20 cellular contexts compared by ENCODE assay signal in the genomic region with DNA sequence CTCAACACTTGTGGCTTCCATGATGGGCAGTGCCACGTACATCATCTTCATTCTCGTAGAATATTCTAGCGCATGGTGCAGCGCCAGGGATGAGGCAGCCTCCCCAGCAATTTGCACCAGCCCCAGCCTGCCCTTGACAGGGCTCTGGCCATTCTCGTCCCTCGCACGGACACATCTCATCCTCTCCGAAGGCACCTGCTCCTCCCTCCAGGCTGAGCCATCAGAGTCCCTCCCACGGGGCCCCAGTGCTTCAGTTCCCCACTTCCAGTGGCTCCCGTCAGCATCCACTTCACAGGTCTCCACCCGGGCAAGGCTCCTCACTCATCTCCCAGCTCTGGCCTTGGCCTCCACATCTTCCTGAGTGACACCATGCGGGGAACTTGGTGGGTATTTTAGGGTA. TPM values are rescaled to one million over a fixed set of nuclear protein-coding genes. Genes with fewer than 3 reads are reported as not detected.
DNase-seq lines count a peak whose midpoint lies in the region; ATAC-seq and TF ChIP-seq lines count a peak whose summit lies in the region.
"Had no signal": no experiment of that assay in that cellular context is flagged by ENCODE, and none has a peak within 500 bp of the region (broad histone marks: within the 10 kb centered on the region; RNA-seq: fewer than 3 reads in every experiment).

No MANE protein-coding gene starts in this region.

- peaks cover 3% of the 10 kb centered on the region for H3K9me3 ChIP-seq in KOPT-K1 (ENCODE audit: insufficient read depth, low read length, poor library complexity, severe bottlenecking)
- H3K9me3 ChIP-seq in spleen: peaks cover 0 to 6% (median 0%) of the 10 kb centered on the region in 8 donors

- ATAC-seq in natural killer cell treated with Interleukin-12 subunit alpha and Interleukin-12 subunit beta and Interleukin-15 and Interleukin-18, amount 100 ng/mL, for 72 hours: peak; percentile 22
- ATAC-seq in natural killer cell (no peak), HG02571 (IDR thresholded peaks at IDR 0.05; ENCODE audit: unreplicated experiment) (no peak)

- no peak overlapping the region for H3K27ac Mint-ChIP-seq in natural killer cell treated with Interleukin-12 subunit alpha and Interleukin-12 subunit beta and Interleukin-15 and Interleukin-18, amount 100 ng/mL, for 72 hours
- H3K27ac Mint-ChIP-seq in natural killer cell: no peak overlapping the region
- H3K27ac Mint-ChIP-seq: CD4-positive, alpha-beta T cell; CD8-positive, alpha-beta memory T cell had no signal

- H3K36me3 Mint-ChIP-seq in natural killer cell treated with Interleukin-12 subunit alpha and Interleukin-12 subunit beta and Interleukin-15 and Interleukin-18, amount 100 ng/mL, for 72 hours: no peaks in the 10 kb centered on the region
- no peaks in the 10 kb centered on the region for H3K36me3 Mint-ChIP-seq in natural killer cell
- H3K36me3 Mint-ChIP-seq: CD14-positive monocyte; CD8-positive, alpha-beta memory T cell had no signal

- intact Hi-C loops in natural killer cell (cut with micrococcal nuclease) (no loop called here), spleen (cut with DNase I; ENCODE audit: low total_unique reads) (no loop called here), head of caudate nucleus (cut with DNase I) (no loop called here)

- peaks cover 0 to 2% (median 0%) of the 10 kb centered on the region in 6 donors for H3K4me1 ChIP-seq in spleen

- TF ChIP-seq POLR2A in spleen (IDR thresholded peaks at IDR 0.05): no peak

- peaks cover 0 to 24% (median 0%) of the 10 kb centered on the region in 7 donors for H3K27me3 ChIP-seq in spleen (replicated peaks in 1 of 7)

- H3K27ac ChIP-seq in KOPT-K1 (ENCODE audit: low read depth, low read length, poor library complexity, severe bottlenecking): peak overlapping the region; percentile 97
- H3K27ac ChIP-seq in spleen: no peak overlapping the region
- H3K27ac ChIP-seq: GM23248 had no signal

- no peak overlapping the region for H3K4me3 Mint-ChIP-seq in natural killer cell treated with Interleukin-12 subunit alpha and Interleukin-12 subunit beta and Interleukin-15 and Interleukin-18, amount 100 ng/mL, for 72 hours
- H3K4me3 Mint-ChIP-seq in natural killer cell: no peak overlapping the region
- H3K4me3 Mint-ChIP-seq: CD14-positive monocyte; CD4-positive, alpha-beta T cell; CD8-positive, alpha-beta memory T cell had no signal

- peaks cover 0 to 3% of the 10 kb centered on the region in 2 donors for H3K4me1 Mint-ChIP-seq in natural killer cell treated with Interleukin-12 subunit alpha and Interleukin-12 subunit beta and Interleukin-15 and Interleukin-18, amount 100 ng/mL, for 72 hours (ENCODE audit: low read depth in 2 of 2)
- no peaks in the 10 kb centered on the region for H3K4me1 Mint-ChIP-seq in natural killer cell
- H3K4me1 Mint-ChIP-seq: CD8-positive, alpha-beta memory T cell had no signal

- DNase-seq in natural killer cell treated with Interleukin-12 subunit alpha and Interleukin-12 subunit beta and Interleukin-15 and Interleukin-18, amount 100 ng/mL, for 72 hours (ENCODE audit: low spot score): no peak
- no peak for DNase-seq in natural killer cell
- DNase-seq in spleen: peak; percentile 56
- DNase-seq in head of caudate nucleus: no peak
- DNase-seq: Calu3; CD4-positive, alpha-beta T cell; CD8-positive, alpha-beta memory T cell; COR-L47; DMS53; DMS79 treated with DMSO at 0.1 percent for 48 hours; GF-D8; GM23248; H7; HCEC 1CT had no signal

- TF ChIP-seq CTCF in natural killer cell (IDR thresholded peaks at IDR 0.05) (no peak), spleen (IDR thresholded peaks at IDR 0.05 in 8 of 11, conservative IDR thresholded peaks at IDR 0.05 in 3 of 11) (no peak)

- H3K27me3 Mint-ChIP-seq in natural killer cell treated with Interleukin-12 subunit alpha and Interleukin-12 subunit beta and Interleukin-15 and Interleukin-18, amount 100 ng/mL, for 72 hours: peaks cover 22 to 38% of the 10 kb centered on the region in 2 donors
- peaks cover 18 to 30% of the 10 kb centered on the region in 2 donors for H3K27me3 Mint-ChIP-seq in natural killer cell (ENCODE audit: low read depth in 2 of 2)

- 85 to 92% (median 89%) methylated on average over 12 of the region's 12 CpGs for WGBS in spleen, 5 donors

- H3K4me3 ChIP-seq in spleen: no peak overlapping the region
- H3K4me3 ChIP-seq: GM23248 had no signal

- H3K9me3 Mint-ChIP-seq in natural killer cell treated with Interleukin-12 subunit alpha and Interleukin-12 subunit beta and Interleukin-15 and Interleukin-18, amount 100 ng/mL, for 72 hours: no peaks in the 10 kb centered on the region
- no peaks in the 10 kb centered on the region for H3K9me3 Mint-ChIP-seq in natural killer cell
- H3K9me3 Mint-ChIP-seq: CD4-positive, alpha-beta T cell; CD8-positive, alpha-beta memory T cell had no signal

- peaks cover 13% of the 10 kb centered on the region for H3K36me3 ChIP-seq in KOPT-K1 (ENCODE audit: insufficient read depth, low read length)
- no peaks in the 10 kb centered on the region for H3K36me3 ChIP-seq in spleen

RNA-seq across cellular contexts. Expression of gene PHACTR3, which starts 13.3 kb away (rescaled TPM):
- total RNA-seq in natural killer cell treated with Interleukin-12 subunit alpha and Interleukin-12 subunit beta and Interleukin-15 and Interleukin-18, amount 100 ng/mL, for 72 hours: not detected
- total RNA-seq in natural killer cell (not detected), spleen (10 to 100 TPM in 4 of 7 donors, 1 to 10 TPM in 3; 7.3 to 15.0 (median 10.1) TPM)
- 1 to 10 TPM; 1.4 to 2.6 (median 1.4) TPM for polyA plus RNA-seq in spleen
- total RNA-seq: A172; CD4-positive, alpha-beta T cell; CD8-positive, alpha-beta memory T cell; G401; GM23248 had no signal
- polyA plus RNA-seq: BJ; CD8-positive, alpha-beta memory T cell; GM23248 had no signal

Comparison
In these comparisons a context has a peak if more than half of its experiments do, and no peak if none do; other contexts are left out.
1. ATAC-seq: peak in natural killer cell treated with Interleukin-12 subunit alpha and Interleukin-12 subunit beta and Interleukin-15 and Interleukin-18, amount 100 ng/mL, for 72 hours (2 of 2); none in natural killer cell (0 of 3) and HG02571 (single experiment).
2. RNA of gene PHACTR3, which starts 13.3 kb away (total RNA-seq): 7.3 to 15.0 TPM in spleen; not detected in natural killer cell and not detected in natural killer cell treated with Interleukin-12 subunit alpha and Interleukin-12 subunit beta and Interleukin-15 and Interleukin-18, amount 100 ng/mL, for 72 hours; every median in the first group is over 4 times any median in the second.